8 cellular contexts compared by ENCODE assay signal in the genomic region with DNA sequence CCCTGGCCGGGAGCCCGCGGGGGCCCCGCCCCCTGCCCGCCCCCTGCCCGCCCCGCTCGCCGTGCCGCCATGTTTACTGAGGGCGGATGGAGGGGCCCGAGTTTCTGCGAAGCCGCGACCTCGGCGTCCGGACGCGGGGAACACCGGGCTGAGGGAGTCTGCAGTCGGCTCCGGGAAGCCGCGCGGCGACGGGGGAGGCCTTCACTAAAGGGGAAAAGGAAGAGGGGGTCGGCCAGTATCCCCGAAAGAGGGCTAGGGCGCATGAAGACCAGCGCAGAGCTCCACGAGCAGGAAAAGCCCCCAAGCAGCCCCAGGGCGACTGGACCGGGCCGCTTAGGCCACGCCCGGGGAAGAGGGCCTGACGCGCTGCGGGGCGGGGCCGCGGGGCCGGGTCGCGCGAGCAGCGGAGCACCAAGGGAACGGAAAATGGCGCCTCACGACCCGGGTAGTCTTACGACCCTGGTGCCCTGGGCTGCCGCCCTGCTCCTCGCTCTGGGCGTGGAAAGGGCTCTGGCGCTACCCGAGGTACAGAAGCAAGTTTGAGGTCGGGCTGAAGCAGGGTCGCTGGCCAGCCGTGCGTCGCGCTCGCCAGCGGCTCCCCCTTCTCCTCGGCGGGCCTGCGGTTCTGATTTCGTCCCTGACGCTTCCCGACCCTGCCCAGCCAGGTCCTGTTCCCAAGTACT. TPM values are rescaled to one million over a fixed set of nuclear protein-coding genes. Genes with fewer than 3 reads are reported as not detected.
A peak's percentile ranks its signal among the peaks of the same experiment; 100 is the strongest.
DNase-seq lines count a peak whose midpoint lies in the region; ATAC-seq and TF ChIP-seq lines count a peak whose summit lies in the region.

A gene with protein sequence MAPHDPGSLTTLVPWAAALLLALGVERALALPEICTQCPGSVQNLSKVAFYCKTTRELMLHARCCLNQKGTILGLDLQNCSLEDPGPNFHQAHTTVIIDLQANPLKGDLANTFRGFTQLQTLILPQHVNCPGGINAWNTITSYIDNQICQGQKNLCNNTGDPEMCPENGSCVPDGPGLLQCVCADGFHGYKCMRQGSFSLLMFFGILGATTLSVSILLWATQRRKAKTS (plus strand): TSS at position 99 of the 683 bp plus-strand sequence. CDS start 328 bp downstream, at position 427.
A gene (minus strand): TSS at position 326 of the 683 bp plus-strand sequence. CDS start 4,618 bp downstream, outside the sequence.

- H3K36me3 ChIP-seq in ES-I3 (ENCODE audit: insufficient read depth, low read length) (peaks cover 18% of the 10 kb centered on the region), HAP-1 (replicated peaks) (peaks cover 51% of the 10 kb centered on the region), MG63 (peaks cover 45% of the 10 kb centered on the region)

- H3K4me3 ChIP-seq in HAP-1 = peak within 1 kb of the TSS; percentile 73
- H3K4me3 ChIP-seq in MG63 = peak within 1 kb of the TSS; percentile 65
- H3K4me3 ChIP-seq in fibroblast of pulmonary artery (replicated peaks; ENCODE audit: low read depth, low read length) = peak within 1 kb of the TSS; percentile 86

- H3K4me1 ChIP-seq in ES-I3 (ENCODE audit: insufficient read depth, low read length) (peaks cover 5% of the 10 kb centered on the region; the same call in 1 of the 2 replicates), HAP-1 (peaks cover 31% of the 10 kb centered on the region)

- peak within 1 kb of the TSS; percentile 82 for H3K9ac ChIP-seq in ES-I3 (ENCODE audit: low read depth, low read length)

- TF ChIP-seq CTCF in fibroblast of pulmonary artery (IDR thresholded peaks at IDR 0.05; ENCODE audit: low read length, missing control alignments) (no peak), nephron (IDR thresholded peaks at IDR 0.05; ENCODE audit: unreplicated experiment in 3 of 3) (no peak)

- peak; percentile 85 to 89 for DNase-seq in HAP-1 (ENCODE audit: low spot score in 2 of 2)
- peak; percentile 90 for DNase-seq in MG63
- DNase-seq in activated effector memory CD4-positive, alpha-beta T cell treated with Interleukin-2 at 50 U/mL for 16 hours = peak; percentile 86
- DNase-seq in fibroblast of pulmonary artery (ENCODE audit: low read depth) = peak; percentile 86
- peak; percentile 91 for DNase-seq in stimulated activated naive CD8-positive, alpha-beta T cell treated with anti-CD3 and anti-CD28 coated beads, Interleukin-15, Interleukin-2, amounts not matched to agents 100 U/mL and 50 U/mL, for 24 hours

- in situ Hi-C loops in HAP-1 (cut with MboI; ENCODE audit: low sequenced_read_pairs) = no loop called here

- H3K4me3 Mint-ChIP-seq in nephron = peak within 1 kb of the TSS; percentile 99 to 100 (median 99)

- no peaks in the 10 kb centered on the region for H3K27me3 Mint-ChIP-seq in nephron (ENCODE audit: low read depth)

- TF ChIP-seq POLR2A in Raji (IDR thresholded peaks at IDR 0.05; ENCODE audit: insufficient read depth, low read depth, low read length) = peak; percentile 91

- H3K9me3 Mint-ChIP-seq in nephron = no peaks in the 10 kb centered on the region

- H3K27me3 ChIP-seq in HAP-1 (ENCODE audit: low read depth) (no peaks in the 10 kb centered on the region), MG63 (no peaks in the 10 kb centered on the region)

- peak; percentile 90 for ATAC-seq in stimulated activated naive CD8-positive, alpha-beta T cell treated with anti-CD3 and anti-CD28 coated beads, Interleukin-15, Interleukin-2, amounts not matched to agents 100 U/mL and 50 U/mL, for 24 hours

- H3K9me3 ChIP-seq in ES-I3 (ENCODE audit: control insufficient read depth, insufficient read depth, low read length) (no peaks in the 10 kb centered on the region), HAP-1 (no peaks in the 10 kb centered on the region), MG63 (no peaks in the 10 kb centered on the region)

- H3K27ac Mint-ChIP-seq in nephron = peak within 1 kb of the TSS; percentile 99 to 100 (median 100)

- peaks cover 52% of the 10 kb centered on the region for H3K4me1 Mint-ChIP-seq in nephron

- peaks cover 24% of the 10 kb centered on the region for H3K36me3 Mint-ChIP-seq in nephron (ENCODE audit: low read depth)

RNA-seq across cellular contexts. Expression of the first gene that starts in this region (rescaled TPM):
- 186 and 199 TPM in 2 replicates for total RNA-seq in MG63 (2014; rRNA removed; shearing (Covaris generic); ENCODE audit: low replicate concordance)

RNA-seq across cellular contexts. Expression of the second gene that starts in this region (rescaled TPM):
- 6.2 and 15.1 TPM in 2 replicates for total RNA-seq in MG63 (2014; rRNA removed; shearing (Covaris generic); ENCODE audit: low replicate concordance)

Comparison
In these comparisons a context has a peak if more than half of its experiments do, and no peak if none do; other contexts are left out.
1. Peak in every context shown above with its lines: DNase-seq, ATAC-seq and H3K4me3 ChIP-seq.